8 cellular contexts compared by ENCODE assay signal in genomic region chr7:137999496-138000080, GRCh38. TPM values are rescaled to one million over a fixed set of nuclear protein-coding genes. Genes with fewer than 3 reads are reported as not detected.
A peak's percentile ranks its signal among the peaks of the same experiment; 100 is the strongest.
DNase-seq lines count a peak whose midpoint lies in the region; ATAC-seq and TF ChIP-seq lines count a peak whose summit lies in the region.

No MANE protein-coding gene starts in this region.

- H3K9me3 ChIP-seq in IMR-90 (ENCODE audit: control insufficient read depth, insufficient read depth, low read length) (no peaks in the 10 kb centered on the region), WERI-Rb-1 (ENCODE audit: severe bottlenecking) (peaks cover 2% of the 10 kb centered on the region)
- H3K9me3 ChIP-seq in naive thymus-derived CD4-positive, alpha-beta T cell (ENCODE audit: control insufficient read depth in 2 of 3, low read length in 3 of 3), result no peaks in the 10 kb centered on the region

- no peak for TF ChIP-seq RAD21 in IMR-90 (IDR thresholded peaks at IDR 0.05; ENCODE audit: low read length)

- peak overlapping the region; percentile 75 for H2AK9ac ChIP-seq in IMR-90 (replicated peaks; ENCODE audit: low read depth, low read length, poor library complexity)

- 67% methylated on average over 1 of the region's 4 CpGs; no CpG with 5 or more reads in 1 of the 2 experiments for WGBS in IMR-90 (ENCODE audit: extremely low coverage in 2 of 2, insufficient read length in 1 of 2), 2 experiments

- H3K4me3 Mint-ChIP-seq in naive thymus-derived CD4-positive, alpha-beta T cell, result peak overlapping the region; percentile 39 to 96 (median 94)

- TF ChIP-seq POLR2A in IMR-90 (IDR thresholded peaks at IDR 0.05; ENCODE audit: low read depth, low read length), result no peak

- in situ Hi-C loops in IMR-90 (cut with MboI; ENCODE audit: low sequenced_read_pairs), result loop anchor here (5.0 to 25.0 kb wide), 3 partner anchors 92 to 862 kb away; no protein-coding TSS in a partner anchor

- H3K9me3 Mint-ChIP-seq in naive thymus-derived CD4-positive, alpha-beta T cell, result peaks cover 0 to 3% (median 0%) of the 10 kb centered on the region in 11 donors

- H3K4me2 ChIP-seq in IMR-90 (ENCODE audit: low read depth, low read length), result peak overlapping the region; percentile 97

- POLR2A ChIA-PET in IMR-90 (lab: Charles Lee; ENCODE audit: unreplicated experiment), result no interaction called here
- POLR2A ChIA-PET in naive thymus-derived CD4-positive, alpha-beta T cell (lab: Charles Lee), result interaction anchor here (0.7 to 1.4 kb wide), 2 partner anchors 65 to 68 kb away, joined by 4 to 5 read pairs; no protein-coding TSS in a partner anchor

- peak overlapping the region; percentile 91 for H3K23ac ChIP-seq in IMR-90 (ENCODE audit: low read depth, low read length)

- H3K9ac ChIP-seq in IMR-90 (ENCODE audit: low read depth, low read length), result peak overlapping the region; percentile 90

- peak overlapping the region; percentile 78; the same call in 1 of the 2 replicates for H2AK5ac ChIP-seq in IMR-90 (ENCODE audit: low read depth, low read length)

- dilution Hi-C loops in IMR-90 (cut with HindIII; ENCODE audit: low sequenced_read_pairs, unreplicated experiment), result loop anchor here (10.0 to 25.0 kb wide), 2 partner anchors 75 to 387 kb away; no protein-coding TSS in a partner anchor

- TF ChIP-seq CTCF in AG10803 (conservative IDR thresholded peaks at IDR 0.05; ENCODE audit: low read length), result no peak
- no peak for TF ChIP-seq CTCF in IMR-90 (conservative IDR thresholded peaks at IDR 0.05; ENCODE audit: low read depth, low read length)
- no peak for TF ChIP-seq CTCF in choroid plexus epithelial cell (conservative IDR thresholded peaks at IDR 0.05; ENCODE audit: low read depth, low read length)
- no peak for TF ChIP-seq CTCF in WERI-Rb-1 (IDR thresholded peaks at IDR 0.05; ENCODE audit: low read depth, low read length)
- no peak for TF ChIP-seq CTCF in GM10266 (IDR thresholded peaks at IDR 0.05; ENCODE audit: control insufficient read depth, insufficient read depth, low read depth, missing control alignments)

- peak overlapping the region; percentile 53; the same call in 1 of the 3 replicates for H2BK15ac ChIP-seq in IMR-90 (ENCODE audit: low read depth, low read length)

- H4K20me1 ChIP-seq in IMR-90 (ENCODE audit: insufficient read depth, low read length), result peaks cover 26% of the 10 kb centered on the region; the same call in 1 of the 2 replicates

- peaks cover 2% of the 10 kb centered on the region; the same call in 1 of the 2 replicates for H3K36me3 ChIP-seq in IMR-90 (ENCODE audit: control insufficient read depth, insufficient read depth, low read length)
- H3K36me3 ChIP-seq in naive thymus-derived CD4-positive, alpha-beta T cell (ENCODE audit: control insufficient read depth in 2 of 3, insufficient read depth in 3 of 3, low read length in 3 of 3), result peaks cover 0 to 5% (median 0%) of the 10 kb centered on the region in 3 experiments
- H3K36me3 ChIP-seq in WERI-Rb-1, result no peaks in the 10 kb centered on the region; the same call in 1 of the 2 replicates

- H3K27me3 ChIP-seq in IMR-90 (ENCODE audit: control insufficient read depth, insufficient read depth, low read length) (no peaks in the 10 kb centered on the region), WERI-Rb-1 (ENCODE audit: insufficient read depth, low read depth, severe bottlenecking) (no peaks in the 10 kb centered on the region)
- H3K27me3 ChIP-seq in naive thymus-derived CD4-positive, alpha-beta T cell (ENCODE audit: control insufficient read depth in 2 of 2, insufficient read depth in 2 of 2, low read length in 2 of 2), result no peaks in the 10 kb centered on the region

- peaks cover 0 to 37% of the 10 kb centered on the region in 2 experiments; a peak in 2 of 4 replicates for H3K79me1 ChIP-seq in IMR-90 (ENCODE audit: low read depth in 1 of 2, low read length in 2 of 2)

- H4K8ac ChIP-seq in IMR-90 (ENCODE audit: low read depth in 2 of 2, low read length in 2 of 2), result peak overlapping the region; percentile 25 to 59; a peak in 3 of 4 replicates

- DNase-seq in AG10803 (ENCODE audit: low read depth) (peak; percentile 48), IMR-90 (no peak), choroid plexus epithelial cell (ENCODE audit: low read depth) (peak; percentile 64), LoVo (ENCODE audit: low spot score) (no peak), WERI-Rb-1 (no peak), GM10266 (ENCODE audit: extremely low spot score) (no peak)
- no peak for DNase-seq in naive thymus-derived CD4-positive, alpha-beta T cell

- peak overlapping the region; percentile 70 for H3K18ac ChIP-seq in IMR-90 (ENCODE audit: low read depth, low read length)

- peaks cover 8% of the 10 kb centered on the region for H3K4me1 ChIP-seq in IMR-90 (ENCODE audit: control insufficient read depth, insufficient read depth, low read length)
- H3K4me1 ChIP-seq in naive thymus-derived CD4-positive, alpha-beta T cell (ENCODE audit: control insufficient read depth in 2 of 2, insufficient read depth in 2 of 2, low read length in 2 of 2), result peaks cover 11 to 14% of the 10 kb centered on the region in 2 donors

- H2BK120ac ChIP-seq in IMR-90 (ENCODE audit: low read depth, low read length), result peak overlapping the region; percentile 78

- intact Hi-C loops in IMR-90 (cut with micrococcal nuclease), result loop anchor here (2.0 to 5.0 kb wide), 2 partner anchors 77 to 97 kb away; no protein-coding TSS in a partner anchor
- intact Hi-C loops in naive thymus-derived CD4-positive, alpha-beta T cell (cut with micrococcal nuclease), result loop anchor here (1.0 to 10.0 kb wide), 4 partner anchors 77 to 1095 kb away; no protein-coding TSS in a partner anchor

- BruUV-seq in IMR-90 (replicated peaks; lab: Mats Ljungman, UMichigan), result no TSS peak

- H3K9me1 ChIP-seq in IMR-90 (ENCODE audit: insufficient read depth, low read length), result peaks cover 7% of the 10 kb centered on the region

- H2AFZ ChIP-seq in IMR-90 (replicated peaks; ENCODE audit: low read length, poor library complexity), result no peak overlapping the region

- H3K27me3 Mint-ChIP-seq in naive thymus-derived CD4-positive, alpha-beta T cell, result no peaks in the 10 kb centered on the region

- H3K14ac ChIP-seq in IMR-90 (replicated peaks; ENCODE audit: low read depth, low read length), result peak overlapping the region; percentile 93

- peak overlapping the region; percentile 97 for H3K4me3 ChIP-seq in AG10803 (ENCODE audit: low read length)
- peak overlapping the region; percentile 85 for H3K4me3 ChIP-seq in IMR-90 (ENCODE audit: insufficient read depth, low read depth, low read length)
- H3K4me3 ChIP-seq in choroid plexus epithelial cell (ENCODE audit: low read depth, low read length), result peak overlapping the region; percentile 82
- no peak overlapping the region for H3K4me3 ChIP-seq in naive thymus-derived CD4-positive, alpha-beta T cell (ENCODE audit: low read length)
- no peak overlapping the region for H3K4me3 ChIP-seq in WERI-Rb-1 (ENCODE audit: low read depth, low read length)

- peak overlapping the region; percentile 89 for H3K4ac ChIP-seq in IMR-90 (ENCODE audit: low read depth, low read length)

- CTCF ChIA-PET in IMR-90 (lab: Yijun Ruan, JAX), result interaction anchor here (1.2 kb wide), 1 partner anchor 75 kb away, joined by 4 read pairs; no protein-coding TSS in a partner anchor
- CTCF ChIA-PET in naive thymus-derived CD4-positive, alpha-beta T cell (lab: Charles Lee), result interaction anchor here (1.0 to 2.2 kb wide), 4 partner anchors 9 to 96 kb away, joined by 3 to 8 read pairs (median 3); no protein-coding TSS in a partner anchor

- H2BK5ac ChIP-seq in IMR-90 (ENCODE audit: low read depth, low read length, poor library complexity, severe bottlenecking), result peak overlapping the region; percentile 85

- peaks cover 13 to 63% (median 55%) of the 10 kb centered on the region in 7 donors for H3K4me1 Mint-ChIP-seq in naive thymus-derived CD4-positive, alpha-beta T cell

- H3K36me3 Mint-ChIP-seq in naive thymus-derived CD4-positive, alpha-beta T cell, result peaks cover 0 to 23% (median 4%) of the 10 kb centered on the region in 5 donors

- H2BK20ac ChIP-seq in IMR-90 (ENCODE audit: low read depth, low read length), result peak overlapping the region; percentile 80

- peak overlapping the region; percentile 66 for H4K5ac ChIP-seq in IMR-90 (ENCODE audit: low read depth, low read length)

- H3K27ac ChIP-seq in IMR-90 (ENCODE audit: insufficient read depth, low read length), result peak overlapping the region; percentile 91
- no peak overlapping the region for H3K27ac ChIP-seq in naive thymus-derived CD4-positive, alpha-beta T cell (ENCODE audit: low read depth, low read length)
- H3K27ac ChIP-seq in WERI-Rb-1, result no peak overlapping the region

- peak overlapping the region in 1 of 9 donors; percentile 0 for H3K27ac Mint-ChIP-seq in naive thymus-derived CD4-positive, alpha-beta T cell

- ATAC-seq in IMR-90 (ENCODE audit: low read depth) (no peak), HG02852 (IDR thresholded peaks at IDR 0.05; ENCODE audit: unreplicated experiment) (no peak)
- ATAC-seq in naive thymus-derived CD4-positive, alpha-beta T cell, result no peak

- peak overlapping the region; percentile 72 for H3K56ac ChIP-seq in IMR-90 (ENCODE audit: extremely low read depth, insufficient read depth, low read length)

- peak overlapping the region; percentile 81 for H4K91ac ChIP-seq in IMR-90 (ENCODE audit: insufficient read depth, low read depth, low read length)

TF ChIP-seq in IMR-90, 13 proteins besides CTCF, POLR2A, EP300 and RAD21:
- peak; percentile 91; the same call in 1 of the 2 replicates for TF ChIP-seq CHD1 (IDR thresholded peaks at IDR 0.05; ENCODE audit: low read depth, low read length)
- TF ChIP-seq MXI1 (IDR thresholded peaks at IDR 0.05; ENCODE audit: borderline replicate concordance, low read depth, low read length), result no peak
- no peak for TF ChIP-seq MAFK (IDR thresholded peaks at IDR 0.05; ENCODE audit: low read depth, low read length)
- TF ChIP-seq BHLHE40 (IDR thresholded peaks at IDR 0.05; ENCODE audit: low read depth, low read length), result no peak; the same call in 1 of the 2 replicates
- no peak for TF ChIP-seq RFX5 (IDR thresholded peaks at IDR 0.05; ENCODE audit: low read depth, low read length)

RNA-seq across cellular contexts. Expression of gene CREB3L2, which starts 2.3 kb away (rescaled TPM):
- total RNA-seq in IMR-90 (2012; rRNA removed), result 35.8 and 42.3 TPM in 2 replicates
- polyA plus RNA-seq in IMR-90 (2012; rRNA removed), result 57.9 and 65.1 TPM in 2 replicates
- 31.6 and 44.4 TPM in 2 replicates for polyA plus RNA-seq in IMR-90 (2012; cell fraction: cytosol; rRNA removed)
- polyA plus RNA-seq in IMR-90 (2012; cell fraction: nucleus; rRNA removed; ENCODE audit: low replicate concordance), result 38.6 and 56.6 TPM in 2 replicates
- total RNA-seq in naive thymus-derived CD4-positive, alpha-beta T cell, result 10 to 100 TPM; 15.4 to 46.2 (median 19.6) TPM
- 1 to 10 TPM; 5.3 to 6.0 TPM for polyA plus RNA-seq in naive thymus-derived CD4-positive, alpha-beta T cell

Comparison
In these comparisons a context has a peak if more than half of its experiments do, and no peak if none do; other contexts are left out.
1. DNase-seq: peak in AG10803 (single experiment) and choroid plexus epithelial cell (single experiment); none in IMR-90 (single experiment), naive thymus-derived CD4-positive, alpha-beta T cell (0 of 9), LoVo (single experiment), WERI-Rb-1 (single experiment) and GM10266 (single experiment).
2. H3K4me3 ChIP-seq: peak in AG10803 (single experiment), IMR-90 (single experiment) and choroid plexus epithelial cell (single experiment); none in naive thymus-derived CD4-positive, alpha-beta T cell (single experiment) and WERI-Rb-1 (single experiment).